Comparison of ENCODE assay signal across 1 cellular context in genomic region chr15:75775296-75776074, GRCh38.
TF ChIP-seq lines count a peak whose summit lies in the region.

No MANE protein-coding gene starts in this region.

TF ChIP-seq in H1, 55 proteins besides CTCF, POLR2A, EP300 and RAD21:
- TF ChIP-seq POLR2AphosphoS5 (IDR thresholded peaks at IDR 0.05; ENCODE audit: low read depth, low read length) (peak; percentile 29; the same call in 1 of the 2 replicates), CHD1 (IDR thresholded peaks at IDR 0.05; ENCODE audit: low read depth, low read length) (no peak), SAP30 (IDR thresholded peaks at IDR 0.05; ENCODE audit: insufficient read depth, insufficient replicate concordance, low read length) (no peak), RFX5 (IDR thresholded peaks at IDR 0.05; ENCODE audit: borderline replicate concordance, low read depth, low read length) (no peak), TCF12 (IDR thresholded peaks at IDR 0.05; ENCODE audit: low read depth, low read length) (no peak), TEAD4 (IDR thresholded peaks at IDR 0.05; ENCODE audit: low read depth, low read length) (no peak), TBP (IDR thresholded peaks at IDR 0.05; ENCODE audit: low read depth, low read length) (peak; percentile 64; the same call in 1 of the 2 replicates)
